36 cellular contexts compared by ENCODE assay signal in genomic region chr3:42874749-42875148, GRCh38. TPM values are rescaled to one million over a fixed set of nuclear protein-coding genes. Genes with fewer than 3 reads are reported as not detected.
"Had no signal": no experiment of that assay in that cellular context is flagged by ENCODE, and none has a peak within 500 bp of the region (broad histone marks: within the 10 kb centered on the region; RNA-seq: fewer than 3 reads in every experiment).

No MANE protein-coding gene starts in this region.

- ATAC-seq: activated naive CD4-positive, alpha-beta T cell treated with anti-CD3 and anti-CD28 coated beads, Interleukin-2, amount 50 U/mL, for 72 hours; activated T-cell treated with anti-CD3 and anti-CD28 coated beads, Interleukin-2, amount 50 U/mL, for 4 hours; body of pancreas; PC-3 had no signal

- FAIRE-seq: astrocyte, TTC549 had no signal

- H3K9me3 ChIP-seq: adrenal gland, body of pancreas, breast epithelium, Peyer's patch, SJSA1, SK-N-SH had no signal

- H3K4me1 ChIP-seq: breast epithelium, Peyer's patch, SJSA1 had no signal

- H3K27me3 ChIP-seq: adrenal gland, body of pancreas, breast epithelium, Peyer's patch, SJSA1 had no signal

- H3K4me1 Mint-ChIP-seq: activated CD4-positive, alpha-beta T cell treated with anti-CD3 and anti-CD28 coated beads, Interleukin-2, amount 10 ng/mL, durations not matched to agents 24 days and 14 days had no signal

- H3K4me2 ChIP-seq: SK-N-SH had no signal

- H3K36me3 Mint-ChIP-seq: activated naive CD4-positive, alpha-beta T cell treated with anti-CD3 and anti-CD28 coated beads, Interleukin-2, amount 50 U/mL, for 72 hours had no signal

- H3K36me3 ChIP-seq: adrenal gland, breast epithelium, Peyer's patch, SJSA1 had no signal

- H3K9me2 ChIP-seq: SK-N-SH had no signal

- DNase-seq: activated CD4-positive, alpha-beta T cell treated with anti-CD3 and anti-CD28 coated beads, Interleukin-2, amount 10 ng/mL, durations not matched to agents 24 days and 14 days; activated CD4-positive, alpha-beta T cell treated with anti-CD3 and anti-CD28 coated beads, Interleukin-2, amount 50 U/mL, for 4 hours; activated CD8-positive, alpha-beta memory T cell treated with anti-CD3 and anti-CD28 coated beads, Interleukin-2, amount 50 U/mL, for 4 hours; activated gamma-delta T cell treated with Interleukin-2 at 50 U/mL for 16 hours; activated naive CD4-positive, alpha-beta T cell treated with anti-CD3 and anti-CD28 coated beads for 36 hours; activated T-cell treated with anti-CD3 and anti-CD28 coated beads for 4 hours; activated T-cell treated with anti-CD3 and anti-CD28 coated beads, Interleukin-2, amount 50 U/mL, for 4 hours; adrenal gland; body of pancreas; KG1; MM.1S; MV-4-11; NCI-H1092; NCI-H1436 treated with DMSO at 0.1 percent for 48 hours; NCI-H1694 treated with DMSO at 0.1 percent for 48 hours; NCI-H2029; NCI-H226; NCI-H446 treated with DMSO at 0.1 percent for 48 hours; NCI-H524 treated with DMSO at 0.1 percent for 48 hours; NCI-H748 treated with DMSO at 0.1 percent for 48 hours; NK-92 treated with Interleukin-12 subunit alpha and Interleukin-12 subunit beta, amount 100 ng/mL, for 24 hours; PC-3; Peyer's patch; RPMI8226; SHP77 treated with DMSO at 0.1 percent for 48 hours; SK-N-SH had no signal

- H3K27ac Mint-ChIP-seq: activated CD4-positive, alpha-beta T cell treated with anti-CD3 and anti-CD28 coated beads, Interleukin-2, amount 10 ng/mL, durations not matched to agents 24 days and 14 days; activated naive CD4-positive, alpha-beta T cell treated with anti-CD3 and anti-CD28 coated beads for 36 hours; activated naive CD4-positive, alpha-beta T cell treated with anti-CD3 and anti-CD28 coated beads, Interleukin-2, amount 50 U/mL, for 72 hours; activated T-helper 1 cell treated with anti-CD3 and anti-CD28 coated beads, Interleukin-12 subunit alpha, Interleukin-12 subunit beta, Interleukin-2, Interleukin-4 antibody, amounts not matched to agents 30 ng/mL and 10 ng/mL and 1 ng/mL, durations not matched to agents 14 hours and 24 hours and 36 hours; T-helper 1 cell treated with Interleukin-12 subunit alpha and Interleukin-12 subunit beta and Interleukin-4 antibody, amounts not matched to agents 30 μg/mL and 1 μg/mL, for 36 hours; T-helper 2 cell treated with Interferon-gamma antibody and Interleukin-4, amounts not matched to agents 5 μg/mL and 100 μg/mL, for 36 hours had no signal

- H3K9ac ChIP-seq: SK-N-SH had no signal

- H3K4me3 ChIP-seq: adrenal gland, body of pancreas, breast epithelium, SJSA1 had no signal

- H3K9me3 Mint-ChIP-seq: activated CD4-positive, alpha-beta T cell treated with anti-CD3 and anti-CD28 coated beads, Interleukin-2, amount 10 ng/mL, durations not matched to agents 24 days and 14 days; activated naive CD4-positive, alpha-beta T cell treated with anti-CD3 and anti-CD28 coated beads for 36 hours; activated naive CD4-positive, alpha-beta T cell treated with anti-CD3 and anti-CD28 coated beads, Interleukin-2, amount 50 U/mL, for 72 hours; activated T-cell treated with anti-CD3 and anti-CD28 coated beads, Interleukin-2, amount 50 U/mL, for 4 hours; activated T-helper 1 cell treated with anti-CD3 and anti-CD28 coated beads, Interleukin-12 subunit alpha, Interleukin-12 subunit beta, Interleukin-2, Interleukin-4 antibody, amounts not matched to agents 30 ng/mL and 10 ng/mL and 1 ng/mL, durations not matched to agents 14 hours and 24 hours and 36 hours; T-helper 1 cell treated with Interleukin-12 subunit alpha and Interleukin-12 subunit beta and Interleukin-4 antibody, amounts not matched to agents 30 μg/mL and 1 μg/mL, for 36 hours; T-helper 2 cell treated with Interferon-gamma antibody and Interleukin-4, amounts not matched to agents 5 μg/mL and 100 μg/mL, for 36 hours had no signal

- H3K4me3 Mint-ChIP-seq: activated CD4-positive, alpha-beta T cell treated with anti-CD3 and anti-CD28 coated beads, Interleukin-2, amount 10 ng/mL, durations not matched to agents 24 days and 14 days; activated naive CD4-positive, alpha-beta T cell treated with anti-CD3 and anti-CD28 coated beads for 36 hours; activated T-cell treated with anti-CD3 and anti-CD28 coated beads, Interleukin-2, amount 50 U/mL, for 4 hours; activated T-helper 1 cell treated with anti-CD3 and anti-CD28 coated beads, Interleukin-12 subunit alpha, Interleukin-12 subunit beta, Interleukin-2, Interleukin-4 antibody, amounts not matched to agents 30 ng/mL and 10 ng/mL and 1 ng/mL, durations not matched to agents 14 hours and 24 hours and 36 hours; T-helper 1 cell treated with Interleukin-12 subunit alpha and Interleukin-12 subunit beta and Interleukin-4 antibody, amounts not matched to agents 30 μg/mL and 1 μg/mL, for 36 hours; T-helper 2 cell treated with Interferon-gamma antibody and Interleukin-4, amounts not matched to agents 5 μg/mL and 100 μg/mL, for 36 hours had no signal

- H3K27ac ChIP-seq: adrenal gland, body of pancreas, breast epithelium, Peyer's patch, SJSA1 had no signal

RNA-seq across cellular contexts. Expression of gene CYP8B1, which starts 0.9 kb away (rescaled TPM):
- total RNA-seq: activated CD4-positive, alpha-beta T cell treated with anti-CD3 and anti-CD28 coated beads, Interleukin-2, amount 10 ng/mL, durations not matched to agents 24 days and 14 days; activated naive CD4-positive, alpha-beta T cell treated with anti-CD3 and anti-CD28 coated beads for 36 hours; activated naive CD4-positive, alpha-beta T cell treated with anti-CD3 and anti-CD28 coated beads, Interleukin-2, amount 50 U/mL, for 72 hours; activated T-helper 1 cell treated with anti-CD3 and anti-CD28 coated beads, Interleukin-12 subunit alpha, Interleukin-12 subunit beta, Interleukin-2, Interleukin-4 antibody, amounts not matched to agents 30 ng/mL and 10 ng/mL and 1 ng/mL, durations not matched to agents 14 hours and 24 hours and 36 hours; astrocyte; body of pancreas; breast epithelium; cardiac septum; LHCN-M2; PC-3; Peyer's patch; SJSA1 had no signal
- polyA plus RNA-seq: SK-N-SH had no signal

RNA-seq across cellular contexts. Expression of gene ZNF662, which starts 31.2 kb away (rescaled TPM):
- total RNA-seq: SJSA1 had no signal
